Comparison of ENCODE assay signal across 17 cellular contexts in the genomic region with DNA sequence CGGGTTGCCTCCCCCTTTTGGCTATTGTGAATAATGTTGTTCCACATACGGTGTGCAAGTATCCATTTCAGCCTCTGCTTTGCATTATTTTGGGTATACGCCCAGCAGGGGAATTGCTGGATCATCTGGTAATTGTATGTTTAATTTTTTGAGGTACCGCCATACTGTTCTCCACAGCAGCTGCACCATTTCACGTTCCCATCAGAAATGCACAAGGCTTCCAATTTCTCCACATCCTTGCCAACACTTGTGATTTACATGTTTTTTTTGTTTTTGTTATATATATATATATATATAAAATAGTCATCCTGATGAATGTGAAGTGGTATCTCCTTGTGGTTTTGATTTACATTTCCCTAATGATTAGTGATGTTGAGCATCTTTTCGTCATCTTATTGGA. TPM values are rescaled to one million over a fixed set of nuclear protein-coding genes. Genes with fewer than 3 reads are reported as not detected.
A peak's percentile ranks its signal among the peaks of the same experiment; 100 is the strongest.
DNase-seq lines count a peak whose midpoint lies in the region; ATAC-seq and TF ChIP-seq lines count a peak whose summit lies in the region.
"Had no signal": no experiment of that assay in that cellular context is flagged by ENCODE, and none has a peak within 500 bp of the region (broad histone marks: within the 10 kb centered on the region; RNA-seq: fewer than 3 reads in every experiment).

No MANE protein-coding gene starts in this region.

- DNase-seq in HCEC 1CT (peak; percentile 68), MG63 (peak; percentile 25), osteocyte (ENCODE audit: extremely low spot score, unreplicated experiment) (peak; percentile 13), NCI-H1092 (lab: John Stamatoyannopoulos, UW) (no peak)
- no peak for DNase-seq in activated CD4-positive, alpha-beta T cell treated with anti-CD3 and anti-CD28 coated beads, Interleukin-2, amount 10 ng/mL, durations not matched to agents 7 days and 5 days
- DNase-seq: C1 segment of cervical spinal cord; Calu3; CD4-positive, alpha-beta memory T cell; COR-L47; DMS53; DMS79 treated with DMSO at 0.1 percent for 48 hours; GDM1; GOT3 had no signal

- H3K9me3 ChIP-seq in MG63 = no peaks in the 10 kb centered on the region
- H3K9me3 ChIP-seq: HAP-1 had no signal

- POLR2A ChIA-PET in activated CD4-positive, alpha-beta T cell treated with anti-CD3 and anti-CD28 coated beads, Interleukin-2, amount 10 ng/mL, durations not matched to agents 7 days and 5 days (lab: Charles Lee) = no interaction called here

- H3K27me3 ChIP-seq in MG63 = no peaks in the 10 kb centered on the region

- H3K36me3 Mint-ChIP-seq in osteocyte (ENCODE audit: unreplicated experiment) = no peaks in the 10 kb centered on the region
- no peaks in the 10 kb centered on the region for H3K36me3 Mint-ChIP-seq in activated CD4-positive, alpha-beta T cell treated with anti-CD3 and anti-CD28 coated beads, Interleukin-2, amount 10 ng/mL, durations not matched to agents 7 days and 5 days (ENCODE audit: low read depth)
- H3K36me3 Mint-ChIP-seq: CD4-positive, alpha-beta memory T cell had no signal

- H3K4me3 Mint-ChIP-seq in osteocyte (ENCODE audit: unreplicated experiment) = no peak overlapping the region
- no peak overlapping the region for H3K4me3 Mint-ChIP-seq in activated CD4-positive, alpha-beta T cell treated with anti-CD3 and anti-CD28 coated beads, Interleukin-2, amount 10 ng/mL, durations not matched to agents 7 days and 5 days
- H3K4me3 Mint-ChIP-seq: CD4-positive, alpha-beta memory T cell had no signal

- no peak overlapping the region for H3K4me3 ChIP-seq in MG63
- H3K4me3 ChIP-seq: GM12878, HAP-1 had no signal

- peaks cover 28% of the 10 kb centered on the region for H3K27me3 Mint-ChIP-seq in osteocyte (ENCODE audit: unreplicated experiment)
- peaks cover under 1% of the 10 kb centered on the region for H3K27me3 Mint-ChIP-seq in activated CD4-positive, alpha-beta T cell treated with anti-CD3 and anti-CD28 coated beads, Interleukin-2, amount 10 ng/mL, durations not matched to agents 7 days and 5 days

- TF ChIP-seq CTCF in osteocyte (IDR thresholded peaks at IDR 0.05) = no peak

- CTCF ChIA-PET in activated CD4-positive, alpha-beta T cell treated with anti-CD3 and anti-CD28 coated beads, Interleukin-2, amount 10 ng/mL, durations not matched to agents 7 days and 5 days (lab: Charles Lee) = no interaction called here

- H3K36me3 ChIP-seq in MG63 = no peaks in the 10 kb centered on the region
- H3K36me3 ChIP-seq: HAP-1 had no signal

- no peaks in the 10 kb centered on the region for H3K9me3 Mint-ChIP-seq in osteocyte (ENCODE audit: unreplicated experiment)
- no peaks in the 10 kb centered on the region for H3K9me3 Mint-ChIP-seq in activated CD4-positive, alpha-beta T cell treated with anti-CD3 and anti-CD28 coated beads, Interleukin-2, amount 10 ng/mL, durations not matched to agents 7 days and 5 days

- no peak for ATAC-seq in HG03521 (IDR thresholded peaks at IDR 0.05; ENCODE audit: unreplicated experiment)
- ATAC-seq: GM12878 had no signal

- H3K4me1 Mint-ChIP-seq in osteocyte (ENCODE audit: unreplicated experiment) = peaks cover 8% of the 10 kb centered on the region
- H3K4me1 Mint-ChIP-seq in activated CD4-positive, alpha-beta T cell treated with anti-CD3 and anti-CD28 coated beads, Interleukin-2, amount 10 ng/mL, durations not matched to agents 7 days and 5 days = no peaks in the 10 kb centered on the region
- H3K4me1 Mint-ChIP-seq: CD4-positive, alpha-beta memory T cell had no signal

- H3K27ac Mint-ChIP-seq in osteocyte (ENCODE audit: unreplicated experiment) = no peak overlapping the region
- no peak overlapping the region for H3K27ac Mint-ChIP-seq in activated CD4-positive, alpha-beta T cell treated with anti-CD3 and anti-CD28 coated beads, Interleukin-2, amount 10 ng/mL, durations not matched to agents 7 days and 5 days
- H3K27ac Mint-ChIP-seq: CD4-positive, alpha-beta memory T cell had no signal

RNA-seq across cellular contexts. Expression of a gene that starts 54.5 kb away (rescaled TPM):
- 40.5 and 66.9 TPM in 2 replicates for total RNA-seq in MG63 (2014; rRNA removed; shearing (Covaris generic); ENCODE audit: low replicate concordance)
- 6.0 and 6.3 TPM in 2 replicates for total RNA-seq in osteocyte
- not detected for total RNA-seq in activated CD4-positive, alpha-beta T cell treated with anti-CD3 and anti-CD28 coated beads, Interleukin-2, amount 10 ng/mL, durations not matched to agents 7 days and 5 days
- total RNA-seq: A673; Calu3; CD4-positive, alpha-beta memory T cell; GM12878 had no signal

Comparison
In these comparisons a context has a peak if more than half of its experiments do, and no peak if none do; other contexts are left out.
1. DNase-seq: peak in HCEC 1CT (single experiment), MG63 (single experiment) and osteocyte (single experiment); none in NCI-H1092 (single experiment) and activated CD4-positive, alpha-beta T cell treated with anti-CD3 and anti-CD28 coated beads, Interleukin-2, amount 10 ng/mL, durations not matched to agents 7 days and 5 days (single experiment).